ENCODE assay signal across 8 cellular contexts in genomic region chr3:186821429-186822367, GRCh38. TPM values are rescaled to one million over a fixed set of nuclear protein-coding genes. Genes with fewer than 3 reads are reported as not detected.
DNase-seq lines count a peak whose midpoint lies in the region; ATAC-seq, FAIRE-seq and TF ChIP-seq lines count a peak whose summit lies in the region.

No MANE protein-coding gene starts in this region.

- H3K4me3 ChIP-seq in KMS-11 (IDR thresholded peaks at IDR 0.05; ENCODE audit: insufficient read depth, low read depth, low read length) (no peak overlapping the region), epithelial cell of proximal tubule (ENCODE audit: low read depth, low read length) (no peak overlapping the region), osteoblast (ENCODE audit: insufficient read depth, low read length) (peak overlapping the region; percentile 62), aorta (ENCODE audit: low read length in 2 of 2) (no peak overlapping the region)

- intact Hi-C loops in aorta (cut with DNase I), result loop anchor here in 1 of 2 donors (5.0 kb wide), 1 partner anchor 204 kb away; no protein-coding TSS in a partner anchor

- TF ChIP-seq CTCF in KMS-11 (conservative IDR thresholded peaks at IDR 0.05; ENCODE audit: low read depth, low read length) (peak; percentile 88), epithelial cell of proximal tubule (conservative IDR thresholded peaks at IDR 0.05; ENCODE audit: low read depth, low read length) (peak; percentile 77), osteoblast (IDR thresholded peaks at IDR 0.05; ENCODE audit: extremely low read depth, low read depth, low read length) (peak; percentile 71)

- peak; percentile 63 for DNase-seq in DMS79 treated with DMSO at 0.1 percent for 48 hours (lab: John Stamatoyannopoulos, UW)
- peak; percentile 32 for DNase-seq in RCC 7860 (ENCODE audit: low spot score)
- no peak for DNase-seq in epithelial cell of proximal tubule (ENCODE audit: low read depth)
- peak; percentile 96 for DNase-seq in osteoblast (ENCODE audit: insufficient read length, low spot score, missing footprints)
- no peak for DNase-seq in HPDE6-E6E7 (ENCODE audit: extremely low spot score)
- DNase-seq in nucleus accumbens (lab: John Stamatoyannopoulos, UW), result no peak
- no peak for DNase-seq in aorta

- H3K27me3 ChIP-seq in KMS-11 (ENCODE audit: insufficient read depth, low read depth) (no peaks in the 10 kb centered on the region), osteoblast (ENCODE audit: insufficient read depth, low read length) (no peaks in the 10 kb centered on the region), aorta (ENCODE audit: control insufficient read depth in 1 of 2, insufficient read depth in 2 of 2, low read length in 1 of 2) (no peaks in the 10 kb centered on the region)

- H3K4me1 ChIP-seq in KMS-11 (ENCODE audit: low read depth, poor library complexity, severe bottlenecking) (peaks cover 8% of the 10 kb centered on the region), osteoblast (ENCODE audit: insufficient read depth, low read length) (peaks cover 19% of the 10 kb centered on the region), aorta (ENCODE audit: control insufficient read depth in 1 of 2, insufficient read depth in 2 of 2, low read length in 2 of 2) (no peaks in the 10 kb centered on the region)

- H3K36me3 ChIP-seq in KMS-11 (ENCODE audit: insufficient read depth) (no peaks in the 10 kb centered on the region), osteoblast (ENCODE audit: insufficient read depth, low read length) (no peaks in the 10 kb centered on the region), aorta (ENCODE audit: control insufficient read depth in 1 of 2, insufficient read depth in 2 of 2, low read length in 1 of 2) (no peaks in the 10 kb centered on the region)

- 35 to 39% methylated on average over 10 of the region's 10 CpGs for WGBS in aorta, 2 donors

- H3K9me3 ChIP-seq in osteoblast (ENCODE audit: low read depth, low read length), result no peaks in the 10 kb centered on the region
- no peaks in the 10 kb centered on the region for H3K9me3 ChIP-seq in aorta (ENCODE audit: control insufficient read depth, low read length)

- H2AFZ ChIP-seq in KMS-11 (ENCODE audit: low read depth) (no peak overlapping the region), osteoblast (ENCODE audit: low read length) (peak overlapping the region; percentile 79)

- peak; percentile 57 for FAIRE-seq in RCC 7860 (lab: Jason Lieb, UNC)

- no peak overlapping the region for H3K27ac ChIP-seq in KMS-11
- H3K27ac ChIP-seq in osteoblast (ENCODE audit: low read depth, low read length), result peak overlapping the region; percentile 73
- no peak overlapping the region for H3K27ac ChIP-seq in aorta (ENCODE audit: low read depth in 1 of 2, low read length in 2 of 2)

- no peak overlapping the region for H3K9ac ChIP-seq in KMS-11

- no peak for ATAC-seq in aorta (ENCODE audit: low FRiP score)

- no peaks in the 10 kb centered on the region for H4K20me1 ChIP-seq in KMS-11 (ENCODE audit: insufficient read depth)
- no peaks in the 10 kb centered on the region for H4K20me1 ChIP-seq in osteoblast (ENCODE audit: insufficient read depth, low read length)

- H3K4me2 ChIP-seq in KMS-11, result no peak overlapping the region
- H3K4me2 ChIP-seq in osteoblast (ENCODE audit: insufficient read depth, low read length), result peak overlapping the region; percentile 94

- H3K79me2 ChIP-seq in KMS-11 (ENCODE audit: insufficient read depth, low read depth), result no peaks in the 10 kb centered on the region
- no peaks in the 10 kb centered on the region for H3K79me2 ChIP-seq in osteoblast (ENCODE audit: insufficient read depth, low read length)

RNA-seq across cellular contexts. Expression of gene RFC4, which starts 15.4 kb away (rescaled TPM):
- total RNA-seq in epithelial cell of proximal tubule (76.1 and 97.8 TPM in 2 replicates), osteoblast (16.5 and 18.1 TPM in 2 replicates), aorta (10 to 100 TPM in 1 of 2 donors, 1 to 10 TPM in 1; 9.0 to 10.4 TPM)
- 1 to 10 TPM; 6.9 to 8.2 TPM for polyA plus RNA-seq in aorta

RNA-seq across cellular contexts. Expression of gene ADIPOQ, which starts 20.8 kb away (rescaled TPM):
- total RNA-seq in epithelial cell of proximal tubule (not detected in 2 replicates), osteoblast (under 0.01 TPM in 2 replicates), aorta (1 to 10 TPM; 1.5 to 2.9 TPM)
- under 1 TPM in 1 of 2 donors, not detected in 1; 0.36 TPM for polyA plus RNA-seq in aorta

RNA-seq across cellular contexts. Expression of gene EIF4A2, which starts 38.3 kb away (rescaled TPM):
- total RNA-seq in epithelial cell of proximal tubule, result 192 and 366 TPM in 2 replicates
- total RNA-seq in osteoblast, result 438 and 442 TPM in 2 replicates
- total RNA-seq in aorta, result 100 to 1,000 TPM; 330 to 374 TPM
- 100 to 1,000 TPM; 593 to 598 TPM for polyA plus RNA-seq in aorta

Comparison
In these comparisons a context has a peak if more than half of its experiments do, and no peak if none do; other contexts are left out.
1. DNase-seq: peak in DMS79 treated with DMSO at 0.1 percent for 48 hours (single experiment), RCC 7860 (single experiment) and osteoblast (single experiment); none in epithelial cell of proximal tubule (single experiment), HPDE6-E6E7 (single experiment), nucleus accumbens (0 of 56) and aorta (0 of 2).
2. Peak in every context shown above with its lines, with median percentiles within 50 percentile points of each other: CTCF ChIP-seq.